16 cellular contexts compared by ENCODE assay signal in genomic region chr11:134460044-134460371, GRCh38. TPM values are rescaled to one million over a fixed set of nuclear protein-coding genes. Genes with fewer than 3 reads are reported as not detected.
A peak's percentile ranks its signal among the peaks of the same experiment; 100 is the strongest.
DNase-seq lines count a peak whose midpoint lies in the region; ATAC-seq and TF ChIP-seq lines count a peak whose summit lies in the region.
"Had no signal": no experiment of that assay in that cellular context is flagged by ENCODE, and none has a peak within 500 bp of the region (broad histone marks: within the 10 kb centered on the region; RNA-seq: fewer than 3 reads in every experiment).

No MANE protein-coding gene starts in this region.

- no peak for DNase-seq in glutamatergic neuron
- DNase-seq in osteoblast (ENCODE audit: insufficient read length, low spot score, missing footprints) = peak; percentile 15
- DNase-seq in NCI-H82 (lab: John Stamatoyannopoulos, UW) = no peak
- DNase-seq: BE2C; CD4-positive, alpha-beta memory T cell; DMS79; GOT3; H9 had no signal

- H3K27ac ChIP-seq in osteoblast (ENCODE audit: low read depth, low read length) = no peak overlapping the region
- H3K27ac ChIP-seq: A549, C4-2B had no signal

- no peak overlapping the region for H2AFZ ChIP-seq in osteoblast (ENCODE audit: low read length)

- ATAC-seq in HG02840 (IDR thresholded peaks at IDR 0.05; ENCODE audit: low FRiP score, unreplicated experiment) (no peak), GM18867 (IDR thresholded peaks at IDR 0.05; ENCODE audit: unreplicated experiment) (no peak)
- ATAC-seq: A549, GM12878 had no signal

- H3K4me1 ChIP-seq in osteoblast (ENCODE audit: insufficient read depth, low read length) = no peaks in the 10 kb centered on the region
- H3K4me1 ChIP-seq: A549, BE2C had no signal

- no peaks in the 10 kb centered on the region for H3K27me3 Mint-ChIP-seq in brain
- H3K27me3 Mint-ChIP-seq in glutamatergic neuron (ENCODE audit: unreplicated experiment) = peaks cover 15% of the 10 kb centered on the region

- no peaks in the 10 kb centered on the region for H3K36me3 Mint-ChIP-seq in brain
- peaks cover 10% of the 10 kb centered on the region for H3K36me3 Mint-ChIP-seq in glutamatergic neuron (ENCODE audit: unreplicated experiment)
- H3K36me3 Mint-ChIP-seq: CD4-positive, alpha-beta memory T cell had no signal

- H3K9me3 Mint-ChIP-seq in brain = peaks cover 0 to 21% (median 8%) of the 10 kb centered on the region in 5 experiments
- peaks cover 16% of the 10 kb centered on the region for H3K9me3 Mint-ChIP-seq in glutamatergic neuron (ENCODE audit: unreplicated experiment)

- H3K4me2 ChIP-seq in osteoblast (ENCODE audit: insufficient read depth, low read length) = no peak overlapping the region
- H3K4me2 ChIP-seq: A549 had no signal

- H3K4me1 Mint-ChIP-seq in brain (peaks cover 40% of the 10 kb centered on the region), glutamatergic neuron (ENCODE audit: low read depth, unreplicated experiment) (peaks cover 37% of the 10 kb centered on the region)
- H3K4me1 Mint-ChIP-seq: CD4-positive, alpha-beta memory T cell had no signal

- H3K4me3 Mint-ChIP-seq in brain (peak overlapping the region in 2 of 5 experiments; percentile 3 to 14), glutamatergic neuron (ENCODE audit: unreplicated experiment) (peak overlapping the region; percentile 79)
- H3K4me3 Mint-ChIP-seq: CD4-positive, alpha-beta memory T cell had no signal

- no peak overlapping the region for H3K4me3 ChIP-seq in osteoblast (ENCODE audit: insufficient read depth, low read length)
- H3K4me3 ChIP-seq: A549, GM12878 had no signal

- H3K9me3 ChIP-seq in osteoblast (ENCODE audit: low read depth, low read length) = no peaks in the 10 kb centered on the region
- H3K9me3 ChIP-seq: A549, BE2C had no signal

- no peaks in the 10 kb centered on the region for H4K20me1 ChIP-seq in osteoblast (ENCODE audit: insufficient read depth, low read length)

- H3K27ac Mint-ChIP-seq in brain (peak overlapping the region; percentile 35 to 93 (median 82)), glutamatergic neuron (ENCODE audit: unreplicated experiment) (peak overlapping the region; percentile 85)
- H3K27ac Mint-ChIP-seq: H9 had no signal

- H3K79me2 ChIP-seq in osteoblast (ENCODE audit: insufficient read depth, low read length) = no peaks in the 10 kb centered on the region

- TF ChIP-seq CTCF in brain (conservative IDR thresholded peaks at IDR 0.05) (no peak), glutamatergic neuron (IDR thresholded peaks at IDR 0.05; ENCODE audit: partially characterized antibody, unreplicated experiment) (no peak), osteoblast (IDR thresholded peaks at IDR 0.05; ENCODE audit: extremely low read depth, low read depth, low read length) (no peak)

- no peaks in the 10 kb centered on the region for H3K27me3 ChIP-seq in osteoblast (ENCODE audit: insufficient read depth, low read length)
- H3K27me3 ChIP-seq: BE2C had no signal

- no peaks in the 10 kb centered on the region for H3K36me3 ChIP-seq in osteoblast (ENCODE audit: insufficient read depth, low read length)
- H3K36me3 ChIP-seq: BE2C had no signal

RNA-seq across cellular contexts. Expression of gene B3GAT1, which starts 48.0 kb away (rescaled TPM):
- 110 TPM for polyA plus RNA-seq in brain (ENCODE audit: insufficient read depth, low read depth, low replicate concordance)
- 240 TPM for total RNA-seq in glutamatergic neuron (ENCODE audit: unreplicated experiment)
- not detected in 2 replicates for total RNA-seq in osteoblast
- total RNA-seq: G401 had no signal
- polyA plus RNA-seq: A549; AG04450; CD4-positive, alpha-beta memory T cell; GM12878 had no signal

Comparison
In these comparisons a context has a peak if more than half of its experiments do, and no peak if none do; other contexts are left out.
1. RNA of gene B3GAT1, which starts 48.0 kb away (total RNA-seq): 240 TPM in glutamatergic neuron (single experiment); not detected in osteoblast; every median in the first group is over 100 times any median in the second.